Comparison of ENCODE assay signal across 20 cellular contexts in the genomic region with DNA sequence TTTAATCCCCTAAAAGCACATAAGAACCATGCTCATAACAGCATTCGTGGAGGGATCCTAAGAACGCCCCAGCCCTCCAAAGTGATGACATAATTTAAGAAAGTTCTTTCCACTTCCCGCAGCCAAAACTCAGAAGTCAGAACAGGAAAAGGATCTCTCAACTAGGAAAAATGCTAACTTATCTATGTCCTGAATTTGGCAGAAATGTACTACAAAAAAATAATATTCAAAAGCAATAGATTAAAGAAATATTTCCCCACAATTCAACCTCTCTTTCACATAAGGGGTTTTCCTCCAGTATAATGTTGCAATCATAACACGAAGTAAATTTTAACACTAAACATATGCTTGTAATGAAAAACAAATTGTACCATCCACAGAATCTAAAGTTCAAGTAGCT. TPM values are rescaled to one million over a fixed set of nuclear protein-coding genes. Genes with fewer than 3 reads are reported as not detected.
DNase-seq lines count a peak whose midpoint lies in the region; ATAC-seq and TF ChIP-seq lines count a peak whose summit lies in the region.
"Had no signal": no experiment of that assay in that cellular context is flagged by ENCODE, and none has a peak within 500 bp of the region (broad histone marks: within the 10 kb centered on the region; RNA-seq: fewer than 3 reads in every experiment).

No MANE protein-coding gene starts in this region.

- H3K27ac Mint-ChIP-seq in WTC11, result peak overlapping the region; percentile 15; the same call in 1 of the 2 replicates
- no peak overlapping the region for H3K27ac Mint-ChIP-seq in naive thymus-derived CD4-positive, alpha-beta T cell
- H3K27ac Mint-ChIP-seq: activated CD8-positive, alpha-beta T cell treated with anti-CD3 and anti-CD28 coated beads, Interleukin-2, amount 10 ng/mL, durations not matched to agents 7 days and 5 days; activated T-helper 17 cell treated with anti-CD3 and anti-CD28 coated beads, Interleukin-2, amount 50 U/mL, for 72 hours had no signal

- H3K27me3 Mint-ChIP-seq in WTC11 (ENCODE audit: low read depth), result no peaks in the 10 kb centered on the region
- no peaks in the 10 kb centered on the region for H3K27me3 Mint-ChIP-seq in naive thymus-derived CD4-positive, alpha-beta T cell
- H3K27me3 Mint-ChIP-seq: activated T-helper 17 cell treated with anti-CD3 and anti-CD28 coated beads, Interleukin-2, amount 50 U/mL, for 72 hours had no signal

- CTCF ChIA-PET in WTC11 (lab: Charles Lee), result interaction anchor here (0.9 kb wide), 1 partner anchor 13 kb away, joined by 3 read pairs; no protein-coding TSS in a partner anchor
- CTCF ChIA-PET in naive thymus-derived CD4-positive, alpha-beta T cell (lab: Charles Lee), result interaction anchor here (0.7 to 1.1 kb wide), 2 partner anchors 9 to 20 kb away, joined by 3 read pairs; no protein-coding TSS in a partner anchor

- H3K36me3 ChIP-seq in muscle layer of colon (ENCODE audit: insufficient read depth, low read length), result peaks cover 54% of the 10 kb centered on the region
- H3K36me3 ChIP-seq in thoracic aorta, result peaks cover 38% of the 10 kb centered on the region
- H3K36me3 ChIP-seq in naive thymus-derived CD4-positive, alpha-beta T cell (ENCODE audit: control insufficient read depth in 2 of 3, insufficient read depth in 3 of 3, low read length in 3 of 3), result peaks cover 0 to 50% (median 0%) of the 10 kb centered on the region in 3 experiments
- H3K36me3 ChIP-seq: BE2C, WERI-Rb-1 had no signal

- H3K4me1 ChIP-seq in muscle layer of colon (ENCODE audit: insufficient read depth, low read length) (no peaks in the 10 kb centered on the region), thoracic aorta (ENCODE audit: control insufficient read depth in 1 of 2, low read depth in 2 of 2) (peaks cover 6 to 42% of the 10 kb centered on the region in 2 donors)
- H3K4me1 ChIP-seq in naive thymus-derived CD4-positive, alpha-beta T cell (ENCODE audit: control insufficient read depth in 2 of 2, insufficient read depth in 2 of 2, low read length in 2 of 2), result no peaks in the 10 kb centered on the region
- H3K4me1 ChIP-seq: BE2C had no signal

- no peak for DNase-seq in WTC11 (ENCODE audit: low spot score)
- DNase-seq in fibroblast of peridontal ligament (ENCODE audit: extremely low read depth), result peak; percentile 84
- no peak for DNase-seq in thoracic aorta (ENCODE audit: low spot score)
- DNase-seq in naive thymus-derived CD4-positive, alpha-beta T cell, result no peak
- no peak for DNase-seq in NCI-H146 treated with DMSO at 0.1 percent for 48 hours (lab: John Stamatoyannopoulos, UW; ENCODE audit: unreplicated experiment)
- DNase-seq in substantia nigra (lab: John Stamatoyannopoulos, UW), result no peak
- DNase-seq: activated CD8-positive, alpha-beta T cell treated with anti-CD3 and anti-CD28 coated beads, Interleukin-2, amount 10 ng/mL, durations not matched to agents 7 days and 5 days; BE2C; cortex of kidney; NCI-H2107; NCI-H69; retina; RPMI8226; stimulated activated CD4-positive, alpha-beta T cell treated with anti-CD3 and anti-CD28 coated beads, Interleukin-4, amount 100 ng/mL, for 24 hours; T-helper 1 cell; WERI-Rb-1 had no signal

- no peak overlapping the region for H3K4me3 Mint-ChIP-seq in WTC11
- no peak overlapping the region for H3K4me3 Mint-ChIP-seq in naive thymus-derived CD4-positive, alpha-beta T cell
- H3K4me3 Mint-ChIP-seq: activated CD8-positive, alpha-beta T cell treated with anti-CD3 and anti-CD28 coated beads, Interleukin-2, amount 10 ng/mL, durations not matched to agents 7 days and 5 days; activated T-helper 17 cell treated with anti-CD3 and anti-CD28 coated beads, Interleukin-2, amount 50 U/mL, for 72 hours had no signal

- peaks cover 58% of the 10 kb centered on the region for H3K36me3 Mint-ChIP-seq in WTC11
- peaks cover 0 to 74% (median 32%) of the 10 kb centered on the region in 5 donors for H3K36me3 Mint-ChIP-seq in naive thymus-derived CD4-positive, alpha-beta T cell

- no peak overlapping the region for H3K9ac ChIP-seq in muscle layer of colon (ENCODE audit: low read length)

- no peaks in the 10 kb centered on the region for H3K9me3 Mint-ChIP-seq in WTC11
- H3K9me3 Mint-ChIP-seq in naive thymus-derived CD4-positive, alpha-beta T cell, result no peaks in the 10 kb centered on the region
- H3K9me3 Mint-ChIP-seq: activated T-helper 17 cell treated with anti-CD3 and anti-CD28 coated beads, Interleukin-2, amount 50 U/mL, for 72 hours had no signal

- no peaks in the 10 kb centered on the region for H3K27me3 ChIP-seq in muscle layer of colon (ENCODE audit: control insufficient read depth in 1 of 2, insufficient read depth in 2 of 2, low read length in 2 of 2)
- H3K27me3 ChIP-seq in thoracic aorta (replicated peaks; ENCODE audit: insufficient read depth), result no peaks in the 10 kb centered on the region
- H3K27me3 ChIP-seq in naive thymus-derived CD4-positive, alpha-beta T cell (ENCODE audit: control insufficient read depth in 2 of 2, insufficient read depth in 2 of 2, low read length in 2 of 2), result no peaks in the 10 kb centered on the region
- H3K27me3 ChIP-seq: BE2C had no signal

- no peak for TF ChIP-seq CTCF in WTC11 (IDR thresholded peaks at IDR 0.05)
- no peak for TF ChIP-seq CTCF in thoracic aorta (IDR thresholded peaks at IDR 0.05)

- ATAC-seq in WTC11 (no peak), thoracic aorta (ENCODE audit: insufficient number of reproducible peaks, low FRiP score, low read depth) (no peak), GM21528 (IDR thresholded peaks at IDR 0.05; ENCODE audit: low FRiP score, unreplicated experiment) (no peak)
- no peak for ATAC-seq in naive thymus-derived CD4-positive, alpha-beta T cell
- ATAC-seq: activated CD8-positive, alpha-beta T cell treated with anti-CD3 and anti-CD28 coated beads, Interleukin-2, amount 10 ng/mL, durations not matched to agents 7 days and 5 days; activated T-helper 17 cell treated with anti-CD3 and anti-CD28 coated beads, Interleukin-2, amount 50 U/mL, for 72 hours; left lobe of liver had no signal

- no peak overlapping the region for H3K4me3 ChIP-seq in muscle layer of colon (ENCODE audit: low read depth in 1 of 2, low read length in 2 of 2)
- no peak overlapping the region for H3K4me3 ChIP-seq in thoracic aorta
- H3K4me3 ChIP-seq in naive thymus-derived CD4-positive, alpha-beta T cell (ENCODE audit: low read length), result no peak overlapping the region

- POLR2A ChIA-PET in WTC11 (lab: Charles Lee), result no interaction called here
- POLR2A ChIA-PET in naive thymus-derived CD4-positive, alpha-beta T cell (lab: Charles Lee), result no interaction called here

- H3K27ac ChIP-seq in muscle layer of colon (ENCODE audit: low read depth, low read length) (peak overlapping the region; percentile 34), thoracic aorta (peak overlapping the region; percentile 68 to 73), substantia nigra (ENCODE audit: low read depth, low read length, poor library complexity, severe bottlenecking) (no peak overlapping the region)
- no peak overlapping the region for H3K27ac ChIP-seq in naive thymus-derived CD4-positive, alpha-beta T cell (ENCODE audit: low read depth, low read length)
- H3K27ac ChIP-seq: WERI-Rb-1 had no signal

- intact Hi-C loops in naive thymus-derived CD4-positive, alpha-beta T cell (cut with micrococcal nuclease), result no loop called here

- H3K4me1 Mint-ChIP-seq in WTC11, result no peaks in the 10 kb centered on the region
- H3K4me1 Mint-ChIP-seq in naive thymus-derived CD4-positive, alpha-beta T cell, result peaks cover 0 to 2% (median 0%) of the 10 kb centered on the region in 7 donors

- H3K9me3 ChIP-seq in muscle layer of colon (ENCODE audit: low read length) (no peaks in the 10 kb centered on the region), thoracic aorta (no peaks in the 10 kb centered on the region)
- H3K9me3 ChIP-seq in naive thymus-derived CD4-positive, alpha-beta T cell (ENCODE audit: control insufficient read depth in 2 of 3, low read length in 3 of 3), result no peaks in the 10 kb centered on the region
- H3K9me3 ChIP-seq: BE2C had no signal

TF ChIP-seq in WTC11, 78 proteins besides CTCF, POLR2A, EP300 and RAD21:
- TF ChIP-seq, protein P1, sequence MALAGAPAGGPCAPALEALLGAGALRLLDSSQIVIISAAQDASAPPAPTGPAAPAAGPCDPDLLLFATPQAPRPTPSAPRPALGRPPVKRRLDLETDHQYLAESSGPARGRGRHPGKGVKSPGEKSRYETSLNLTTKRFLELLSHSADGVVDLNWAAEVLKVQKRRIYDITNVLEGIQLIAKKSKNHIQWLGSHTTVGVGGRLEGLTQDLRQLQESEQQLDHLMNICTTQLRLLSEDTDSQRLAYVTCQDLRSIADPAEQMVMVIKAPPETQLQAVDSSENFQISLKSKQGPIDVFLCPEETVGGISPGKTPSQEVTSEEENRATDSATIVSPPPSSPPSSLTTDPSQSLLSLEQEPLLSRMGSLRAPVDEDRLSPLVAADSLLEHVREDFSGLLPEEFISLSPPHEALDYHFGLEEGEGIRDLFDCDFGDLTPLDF (CRISPR knock-in tag; IDR thresholded peaks at IDR 0.05), result no peak
- TF ChIP-seq EMX1 (CRISPR knock-in tag; IDR thresholded peaks at IDR 0.05), result no peak
- TF ChIP-seq ZNF121 (CRISPR knock-in tag; IDR thresholded peaks at IDR 0.05), result no peak
- no peak for TF ChIP-seq ELF4 (CRISPR knock-in tag; IDR thresholded peaks at IDR 0.05; ENCODE audit: low read depth)
- no peak for TF ChIP-seq FOXP1 (CRISPR knock-in tag; IDR thresholded peaks at IDR 0.05; ENCODE audit: borderline replicate concordance)
- no peak for TF ChIP-seq MXD4 (CRISPR knock-in tag; IDR thresholded peaks at IDR 0.05; ENCODE audit: borderline replicate concordance)

RNA-seq across cellular contexts. Expression of a gene that starts 23.0 kb away (rescaled TPM):
- total RNA-seq in WTC11 (2021) (23.4 to 28.3 TPM (median 27.3 TPM) in 3 replicates), thoracic aorta (10 to 100 TPM; 15.8 to 16.0 TPM)
- 10 to 100 TPM in 4 of 5 experiments, 1 to 10 TPM in 1; 8.0 to 18.3 (median 10.2) TPM for total RNA-seq in naive thymus-derived CD4-positive, alpha-beta T cell
- polyA plus RNA-seq in naive thymus-derived CD4-positive, alpha-beta T cell, result 10 to 100 TPM; 22.8 to 23.4 TPM

RNA-seq across cellular contexts. Expression of a gene that starts 41.3 kb away (rescaled TPM):
- total RNA-seq in WTC11 (2021) (54.5 to 67.3 TPM (median 62.0 TPM) in 3 replicates), thoracic aorta (100 to 1,000 TPM in 1 of 2 donors, 10 to 100 TPM in 1; 43.9 to 123 TPM)
- total RNA-seq in naive thymus-derived CD4-positive, alpha-beta T cell, result 10 to 100 TPM; 55.0 to 86.5 (median 62.1) TPM
- polyA plus RNA-seq in naive thymus-derived CD4-positive, alpha-beta T cell, result 10 to 100 TPM; 14.7 to 18.1 TPM

Comparison
In these comparisons a context has a peak if more than half of its experiments do, and no peak if none do; other contexts are left out.
1. H3K27ac ChIP-seq: peak in muscle layer of colon (single experiment) and thoracic aorta (2 of 2); none in naive thymus-derived CD4-positive, alpha-beta T cell (single experiment) and substantia nigra (single experiment).